In the genomic region with DNA sequence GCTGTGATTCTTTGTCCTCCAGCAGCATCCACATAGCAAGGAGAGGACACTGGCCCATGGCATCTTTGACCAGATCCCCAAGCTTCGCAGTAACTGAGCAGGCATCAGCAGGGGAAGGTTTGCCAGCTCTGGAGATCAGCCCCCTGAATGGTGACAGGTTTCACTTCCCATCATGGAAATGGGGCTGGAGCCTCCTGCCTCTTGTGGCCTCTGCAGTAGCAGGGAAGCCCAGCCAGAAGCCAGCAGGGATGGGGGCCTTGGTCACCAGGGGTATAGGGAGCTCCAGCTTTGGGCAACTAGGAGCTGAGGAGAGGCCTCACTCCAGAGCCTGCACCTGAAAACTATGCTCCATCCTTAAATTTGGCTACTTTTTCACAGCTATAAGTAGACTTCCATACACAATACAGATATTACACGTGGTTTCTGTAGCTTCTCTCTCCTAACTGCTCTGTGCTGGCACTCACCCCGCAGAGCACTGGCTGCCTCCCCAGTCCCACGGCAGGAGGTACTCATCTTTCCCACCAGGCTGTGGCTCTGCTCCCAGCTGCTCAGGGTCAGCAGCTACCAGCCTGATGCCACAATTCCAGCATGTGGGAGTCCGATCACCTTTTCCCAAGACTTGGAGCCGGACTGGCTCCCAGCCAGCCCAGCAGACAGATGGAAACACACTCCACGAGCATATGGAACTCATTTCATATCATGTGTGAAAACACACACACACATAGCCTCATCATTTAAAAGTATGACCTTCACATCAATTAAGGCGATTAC, we compare ENCODE assay signal across 2 cellular contexts.
TF ChIP-seq lines count a peak whose summit lies in the region.

No MANE protein-coding gene starts in this region.

TF ChIP-seq in SK-N-SH, 30 proteins besides CTCF, POLR2A, EP300 and RAD21 (continued from another document):
- TF ChIP-seq, protein P1, sequence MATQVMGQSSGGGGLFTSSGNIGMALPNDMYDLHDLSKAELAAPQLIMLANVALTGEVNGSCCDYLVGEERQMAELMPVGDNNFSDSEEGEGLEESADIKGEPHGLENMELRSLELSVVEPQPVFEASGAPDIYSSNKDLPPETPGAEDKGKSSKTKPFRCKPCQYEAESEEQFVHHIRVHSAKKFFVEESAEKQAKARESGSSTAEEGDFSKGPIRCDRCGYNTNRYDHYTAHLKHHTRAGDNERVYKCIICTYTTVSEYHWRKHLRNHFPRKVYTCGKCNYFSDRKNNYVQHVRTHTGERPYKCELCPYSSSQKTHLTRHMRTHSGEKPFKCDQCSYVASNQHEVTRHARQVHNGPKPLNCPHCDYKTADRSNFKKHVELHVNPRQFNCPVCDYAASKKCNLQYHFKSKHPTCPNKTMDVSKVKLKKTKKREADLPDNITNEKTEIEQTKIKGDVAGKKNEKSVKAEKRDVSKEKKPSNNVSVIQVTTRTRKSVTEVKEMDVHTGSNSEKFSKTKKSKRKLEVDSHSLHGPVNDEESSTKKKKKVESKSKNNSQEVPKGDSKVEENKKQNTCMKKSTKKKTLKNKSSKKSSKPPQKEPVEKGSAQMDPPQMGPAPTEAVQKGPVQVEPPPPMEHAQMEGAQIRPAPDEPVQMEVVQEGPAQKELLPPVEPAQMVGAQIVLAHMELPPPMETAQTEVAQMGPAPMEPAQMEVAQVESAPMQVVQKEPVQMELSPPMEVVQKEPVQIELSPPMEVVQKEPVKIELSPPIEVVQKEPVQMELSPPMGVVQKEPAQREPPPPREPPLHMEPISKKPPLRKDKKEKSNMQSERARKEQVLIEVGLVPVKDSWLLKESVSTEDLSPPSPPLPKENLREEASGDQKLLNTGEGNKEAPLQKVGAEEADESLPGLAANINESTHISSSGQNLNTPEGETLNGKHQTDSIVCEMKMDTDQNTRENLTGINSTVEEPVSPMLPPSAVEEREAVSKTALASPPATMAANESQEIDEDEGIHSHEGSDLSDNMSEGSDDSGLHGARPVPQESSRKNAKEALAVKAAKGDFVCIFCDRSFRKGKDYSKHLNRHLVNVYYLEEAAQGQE (IDR thresholded peaks at IDR 0.05; ENCODE audit: low read depth, low read length): no peak
- no peak for TF ChIP-seq FOXJ3 (CRISPR knock-in tag; IDR thresholded peaks at IDR 0.05)
- no peak for TF ChIP-seq SIN3A (IDR thresholded peaks at IDR 0.05; ENCODE audit: borderline replicate concordance, low read depth, low read length)
- TF ChIP-seq RCOR1 (IDR thresholded peaks at IDR 0.05; ENCODE audit: low read length): no peak
- TF ChIP-seq YY1 (IDR thresholded peaks at IDR 0.05; ENCODE audit: low read depth): no peak
- no peak for TF ChIP-seq FOSL2 (IDR thresholded peaks at IDR 0.05; ENCODE audit: borderline replicate concordance, low read depth)
- no peak for TF ChIP-seq FOXM1 (IDR thresholded peaks at IDR 0.05; ENCODE audit: low read depth)
- TF ChIP-seq RFX5 (IDR thresholded peaks at IDR 0.05; ENCODE audit: low read length): no peak
- no peak for TF ChIP-seq SMC3 (IDR thresholded peaks at IDR 0.05; ENCODE audit: low read depth, low read length)
- no peak for TF ChIP-seq TAF1 (IDR thresholded peaks at IDR 0.05; ENCODE audit: borderline replicate concordance, low read depth, low read length)
- no peak for TF ChIP-seq GATA2 (CRISPR knock-in tag; IDR thresholded peaks at IDR 0.05)
- TF ChIP-seq, protein P2, sequence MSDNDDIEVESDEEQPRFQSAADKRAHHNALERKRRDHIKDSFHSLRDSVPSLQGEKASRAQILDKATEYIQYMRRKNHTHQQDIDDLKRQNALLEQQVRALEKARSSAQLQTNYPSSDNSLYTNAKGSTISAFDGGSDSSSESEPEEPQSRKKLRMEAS (IDR thresholded peaks at IDR 0.05; ENCODE audit: low read depth): no peak
- TF ChIP-seq NRF1 (IDR thresholded peaks at IDR 0.05; ENCODE audit: low read depth, low read length): no peak
- no peak for TF ChIP-seq GABPA (IDR thresholded peaks at IDR 0.05; ENCODE audit: low read depth)
- TF ChIP-seq, protein P3, sequence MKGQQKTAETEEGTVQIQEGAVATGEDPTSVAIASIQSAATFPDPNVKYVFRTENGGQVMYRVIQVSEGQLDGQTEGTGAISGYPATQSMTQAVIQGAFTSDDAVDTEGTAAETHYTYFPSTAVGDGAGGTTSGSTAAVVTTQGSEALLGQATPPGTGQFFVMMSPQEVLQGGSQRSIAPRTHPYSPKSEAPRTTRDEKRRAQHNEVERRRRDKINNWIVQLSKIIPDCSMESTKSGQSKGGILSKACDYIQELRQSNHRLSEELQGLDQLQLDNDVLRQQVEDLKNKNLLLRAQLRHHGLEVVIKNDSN (IDR thresholded peaks at IDR 0.05; ENCODE audit: borderline replicate concordance, low read depth): no peak
- no peak for TF ChIP-seq CHD2 (IDR thresholded peaks at IDR 0.05; ENCODE audit: low read length, partially characterized antibody)
- TF ChIP-seq, protein P4, sequence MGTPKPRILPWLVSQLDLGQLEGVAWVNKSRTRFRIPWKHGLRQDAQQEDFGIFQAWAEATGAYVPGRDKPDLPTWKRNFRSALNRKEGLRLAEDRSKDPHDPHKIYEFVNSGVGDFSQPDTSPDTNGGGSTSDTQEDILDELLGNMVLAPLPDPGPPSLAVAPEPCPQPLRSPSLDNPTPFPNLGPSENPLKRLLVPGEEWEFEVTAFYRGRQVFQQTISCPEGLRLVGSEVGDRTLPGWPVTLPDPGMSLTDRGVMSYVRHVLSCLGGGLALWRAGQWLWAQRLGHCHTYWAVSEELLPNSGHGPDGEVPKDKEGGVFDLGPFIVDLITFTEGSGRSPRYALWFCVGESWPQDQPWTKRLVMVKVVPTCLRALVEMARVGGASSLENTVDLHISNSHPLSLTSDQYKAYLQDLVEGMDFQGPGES (IDR thresholded peaks at IDR 0.05; ENCODE audit: low read depth, low read length): no peak
- no peak for TF ChIP-seq JUND (IDR thresholded peaks at IDR 0.05)
- no peak for TF ChIP-seq NFIC (IDR thresholded peaks at IDR 0.05; ENCODE audit: borderline replicate concordance)

TF ChIP-seq in SK-N-SH treated with all-trans-retinoic acid at 6 μM for 48 hours, 23 proteins besides CTCF, POLR2A, EP300 and RAD21 (continued from another document):
- TF ChIP-seq, protein P5, sequence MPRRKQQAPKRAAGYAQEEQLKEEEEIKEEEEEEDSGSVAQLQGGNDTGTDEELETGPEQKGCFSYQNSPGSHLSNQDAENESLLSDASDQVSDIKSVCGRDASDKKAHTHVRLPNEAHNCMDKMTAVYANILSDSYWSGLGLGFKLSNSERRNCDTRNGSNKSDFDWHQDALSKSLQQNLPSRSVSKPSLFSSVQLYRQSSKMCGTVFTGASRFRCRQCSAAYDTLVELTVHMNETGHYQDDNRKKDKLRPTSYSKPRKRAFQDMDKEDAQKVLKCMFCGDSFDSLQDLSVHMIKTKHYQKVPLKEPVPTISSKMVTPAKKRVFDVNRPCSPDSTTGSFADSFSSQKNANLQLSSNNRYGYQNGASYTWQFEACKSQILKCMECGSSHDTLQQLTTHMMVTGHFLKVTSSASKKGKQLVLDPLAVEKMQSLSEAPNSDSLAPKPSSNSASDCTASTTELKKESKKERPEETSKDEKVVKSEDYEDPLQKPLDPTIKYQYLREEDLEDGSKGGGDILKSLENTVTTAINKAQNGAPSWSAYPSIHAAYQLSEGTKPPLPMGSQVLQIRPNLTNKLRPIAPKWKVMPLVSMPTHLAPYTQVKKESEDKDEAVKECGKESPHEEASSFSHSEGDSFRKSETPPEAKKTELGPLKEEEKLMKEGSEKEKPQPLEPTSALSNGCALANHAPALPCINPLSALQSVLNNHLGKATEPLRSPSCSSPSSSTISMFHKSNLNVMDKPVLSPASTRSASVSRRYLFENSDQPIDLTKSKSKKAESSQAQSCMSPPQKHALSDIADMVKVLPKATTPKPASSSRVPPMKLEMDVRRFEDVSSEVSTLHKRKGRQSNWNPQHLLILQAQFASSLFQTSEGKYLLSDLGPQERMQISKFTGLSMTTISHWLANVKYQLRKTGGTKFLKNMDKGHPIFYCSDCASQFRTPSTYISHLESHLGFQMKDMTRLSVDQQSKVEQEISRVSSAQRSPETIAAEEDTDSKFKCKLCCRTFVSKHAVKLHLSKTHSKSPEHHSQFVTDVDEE (CRISPR knock-in tag; IDR thresholded peaks at IDR 0.05): no peak
- TF ChIP-seq ESRRG (CRISPR knock-in tag; IDR thresholded peaks at IDR 0.05) (no peak), BACH2 (CRISPR knock-in tag; IDR thresholded peaks at IDR 0.05; ENCODE audit: borderline replicate concordance) (no peak), ZNF70 (CRISPR knock-in tag; IDR thresholded peaks at IDR 0.05) (no peak), RARB (CRISPR knock-in tag; IDR thresholded peaks at IDR 0.05) (no peak), ARNTL (CRISPR knock-in tag; IDR thresholded peaks at IDR 0.05; ENCODE audit: borderline replicate concordance, low read depth) (no peak), SNAI2 (CRISPR knock-in tag; IDR thresholded peaks at IDR 0.05) (no peak), OSR1 (CRISPR knock-in tag; IDR thresholded peaks at IDR 0.05) (no peak), ZNF565 (CRISPR knock-in tag; conservative IDR thresholded peaks at IDR 0.05; ENCODE audit: low read depth) (no peak)
- TF ChIP-seq, protein P6, sequence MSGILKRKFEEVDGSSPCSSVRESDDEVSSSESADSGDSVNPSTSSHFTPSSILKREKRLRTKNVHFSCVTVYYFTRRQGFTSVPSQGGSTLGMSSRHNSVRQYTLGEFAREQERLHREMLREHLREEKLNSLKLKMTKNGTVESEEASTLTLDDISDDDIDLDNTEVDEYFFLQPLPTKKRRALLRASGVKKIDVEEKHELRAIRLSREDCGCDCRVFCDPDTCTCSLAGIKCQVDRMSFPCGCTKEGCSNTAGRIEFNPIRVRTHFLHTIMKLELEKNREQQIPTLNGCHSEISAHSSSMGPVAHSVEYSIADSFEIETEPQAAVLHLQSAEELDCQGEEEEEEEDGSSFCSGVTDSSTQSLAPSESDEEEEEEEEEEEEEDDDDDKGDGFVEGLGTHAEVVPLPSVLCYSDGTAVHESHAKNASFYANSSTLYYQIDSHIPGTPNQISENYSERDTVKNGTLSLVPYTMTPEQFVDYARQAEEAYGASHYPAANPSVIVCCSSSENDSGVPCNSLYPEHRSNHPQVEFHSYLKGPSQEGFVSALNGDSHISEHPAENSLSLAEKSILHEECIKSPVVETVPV (CRISPR knock-in tag; IDR thresholded peaks at IDR 0.05): no peak
- TF ChIP-seq, protein P7, sequence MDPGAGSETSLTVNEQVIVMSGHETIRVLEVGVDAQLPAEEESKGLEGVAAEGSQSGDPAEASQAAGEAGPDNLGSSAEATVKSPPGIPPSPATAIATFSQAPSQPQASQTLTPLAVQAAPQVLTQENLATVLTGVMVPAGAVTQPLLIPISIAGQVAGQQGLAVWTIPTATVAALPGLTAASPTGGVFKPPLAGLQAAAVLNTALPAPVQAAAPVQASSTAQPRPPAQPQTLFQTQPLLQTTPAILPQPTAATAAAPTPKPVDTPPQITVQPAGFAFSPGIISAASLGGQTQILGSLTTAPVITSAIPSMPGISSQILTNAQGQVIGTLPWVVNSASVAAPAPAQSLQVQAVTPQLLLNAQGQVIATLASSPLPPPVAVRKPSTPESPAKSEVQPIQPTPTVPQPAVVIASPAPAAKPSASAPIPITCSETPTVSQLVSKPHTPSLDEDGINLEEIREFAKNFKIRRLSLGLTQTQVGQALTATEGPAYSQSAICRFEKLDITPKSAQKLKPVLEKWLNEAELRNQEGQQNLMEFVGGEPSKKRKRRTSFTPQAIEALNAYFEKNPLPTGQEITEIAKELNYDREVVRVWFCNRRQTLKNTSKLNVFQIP (CRISPR knock-in tag; IDR thresholded peaks at IDR 0.05; ENCODE audit: borderline replicate concordance, low read depth): no peak
- TF ChIP-seq, protein P8, sequence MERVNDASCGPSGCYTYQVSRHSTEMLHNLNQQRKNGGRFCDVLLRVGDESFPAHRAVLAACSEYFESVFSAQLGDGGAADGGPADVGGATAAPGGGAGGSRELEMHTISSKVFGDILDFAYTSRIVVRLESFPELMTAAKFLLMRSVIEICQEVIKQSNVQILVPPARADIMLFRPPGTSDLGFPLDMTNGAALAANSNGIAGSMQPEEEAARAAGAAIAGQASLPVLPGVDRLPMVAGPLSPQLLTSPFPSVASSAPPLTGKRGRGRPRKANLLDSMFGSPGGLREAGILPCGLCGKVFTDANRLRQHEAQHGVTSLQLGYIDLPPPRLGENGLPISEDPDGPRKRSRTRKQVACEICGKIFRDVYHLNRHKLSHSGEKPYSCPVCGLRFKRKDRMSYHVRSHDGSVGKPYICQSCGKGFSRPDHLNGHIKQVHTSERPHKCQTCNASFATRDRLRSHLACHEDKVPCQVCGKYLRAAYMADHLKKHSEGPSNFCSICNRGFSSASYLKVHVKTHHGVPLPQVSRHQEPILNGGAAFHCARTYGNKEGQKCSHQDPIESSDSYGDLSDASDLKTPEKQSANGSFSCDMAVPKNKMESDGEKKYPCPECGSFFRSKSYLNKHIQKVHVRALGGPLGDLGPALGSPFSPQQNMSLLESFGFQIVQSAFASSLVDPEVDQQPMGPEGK (CRISPR knock-in tag; IDR thresholded peaks at IDR 0.05; ENCODE audit: borderline replicate concordance): no peak
